Comparison of ENCODE assay signal across 2 cellular contexts in the genomic region with DNA sequence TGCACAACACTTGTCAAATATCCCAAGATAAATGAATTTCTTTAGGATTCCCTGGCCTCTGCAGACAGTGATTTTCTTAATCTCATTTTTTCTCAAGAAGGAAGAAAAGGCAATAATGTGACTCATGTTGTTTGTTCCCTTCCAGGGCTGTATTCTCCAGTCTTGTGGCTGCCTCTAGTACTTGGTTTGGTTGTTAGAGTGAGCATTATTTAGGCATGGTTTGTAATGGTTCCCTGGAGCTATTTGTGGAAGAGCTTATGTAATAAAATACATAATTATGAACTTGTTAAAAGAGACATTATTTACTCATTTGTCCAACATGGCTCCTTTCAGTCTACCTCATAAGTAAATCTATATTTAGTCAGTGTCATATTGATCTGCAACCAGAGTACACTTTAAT.
A peak's percentile ranks its signal among the peaks of the same experiment; 100 is the strongest.
TF ChIP-seq lines count a peak whose summit lies in the region.

No MANE protein-coding gene starts in this region.

TF ChIP-seq in HEK293, 187 proteins besides CTCF, POLR2A, EP300 and RAD21 (continued from another document):
- TF ChIP-seq, protein P1, sequence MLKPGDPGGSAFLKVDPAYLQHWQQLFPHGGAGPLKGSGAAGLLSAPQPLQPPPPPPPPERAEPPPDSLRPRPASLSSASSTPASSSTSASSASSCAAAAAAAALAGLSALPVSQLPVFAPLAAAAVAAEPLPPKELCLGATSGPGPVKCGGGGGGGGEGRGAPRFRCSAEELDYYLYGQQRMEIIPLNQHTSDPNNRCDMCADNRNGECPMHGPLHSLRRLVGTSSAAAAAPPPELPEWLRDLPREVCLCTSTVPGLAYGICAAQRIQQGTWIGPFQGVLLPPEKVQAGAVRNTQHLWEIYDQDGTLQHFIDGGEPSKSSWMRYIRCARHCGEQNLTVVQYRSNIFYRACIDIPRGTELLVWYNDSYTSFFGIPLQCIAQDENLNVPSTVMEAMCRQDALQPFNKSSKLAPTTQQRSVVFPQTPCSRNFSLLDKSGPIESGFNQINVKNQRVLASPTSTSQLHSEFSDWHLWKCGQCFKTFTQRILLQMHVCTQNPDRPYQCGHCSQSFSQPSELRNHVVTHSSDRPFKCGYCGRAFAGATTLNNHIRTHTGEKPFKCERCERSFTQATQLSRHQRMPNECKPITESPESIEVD (tag by site-specific recombination; IDR thresholded peaks at IDR 0.05), result 0 out of 2 replicates have a peak, but pooled peaks have one; percentile 46
- no peak for TF ChIP-seq ZNF555 (tag by site-specific recombination; conservative IDR thresholded peaks at IDR 0.05)
- TF ChIP-seq ZBTB7A (tag by site-specific recombination; IDR thresholded peaks at IDR 0.05; ENCODE audit: low read depth), result no peak

TF ChIP-seq in HepG2, 621 proteins besides CTCF, POLR2A, EP300 and RAD21 (continued from another document):
- TF ChIP-seq PRPF4 (IDR thresholded peaks at IDR 0.05; ENCODE audit: low read depth, low read length, poor library complexity, severe bottlenecking) (no peak), ZNF281 (CRISPR knock-in tag; IDR thresholded peaks at IDR 0.05; ENCODE audit: borderline replicate concordance) (no peak)
